Comparison of ENCODE assay signal across 34 cellular contexts in genomic region chr3:114365909-114366308, GRCh38.
DNase-seq lines count a peak whose midpoint lies in the region; ATAC-seq, FAIRE-seq and TF ChIP-seq lines count a peak whose summit lies in the region.
"Had no signal": no experiment of that assay in that cellular context is flagged by ENCODE, and none has a peak within 500 bp of the region (broad histone marks: within the 10 kb centered on the region; RNA-seq: fewer than 3 reads in every experiment).

No MANE protein-coding gene starts in this region.

- H3K27me3 ChIP-seq in left ventricle myocardium inferior (ENCODE audit: low read depth) (no peaks in the 10 kb centered on the region), HepG2 (ENCODE audit: control insufficient read depth in 1 of 2, insufficient read depth in 2 of 2, low read length in 2 of 2) (no peaks in the 10 kb centered on the region)
- H3K27me3 ChIP-seq: adrenal gland, BE2C, sigmoid colon, stomach, vagina had no signal

- H3K4me1 ChIP-seq in left ventricle myocardium inferior (peaks cover 44% of the 10 kb centered on the region), HepG2 (ENCODE audit: insufficient read depth, low read length) (peaks cover 13% of the 10 kb centered on the region)
- H3K4me1 ChIP-seq: BE2C, vagina had no signal

- H3K4me3 ChIP-seq in left ventricle myocardium inferior (no peak overlapping the region), HepG2 (replicated peaks in 1 of 3; ENCODE audit: insufficient read depth in 1 of 3, low read depth in 2 of 3, low read length in 3 of 3) (no peak overlapping the region)
- H3K4me3 ChIP-seq: adrenal gland, coronary artery, sigmoid colon, stomach, vagina had no signal

- no peak for FAIRE-seq in HepG2 (lab: Jason Lieb, UNC)
- FAIRE-seq: GM18507 had no signal

- POLR2A ChIA-PET in HepG2 (lab: Yijun Ruan, JAX): no interaction called here

- no peaks in the 10 kb centered on the region for H3K27me3 Mint-ChIP-seq in brain
- H3K27me3 Mint-ChIP-seq: activated naive CD4-positive, alpha-beta T cell treated with anti-CD3 and anti-CD28 coated beads, Interleukin-2, amount 10 ng/mL, durations not matched to agents 7 days and 5 days; activated T-helper 17 cell treated with anti-CD3 and anti-CD28 coated beads, Interleukin-2, amount 50 U/mL, for 72 hours; effector memory CD8-positive, alpha-beta T cell; IgD-negative memory B cell; T-cell had no signal

- no peaks in the 10 kb centered on the region for H3K9me3 Mint-ChIP-seq in brain
- H3K9me3 Mint-ChIP-seq: activated naive CD4-positive, alpha-beta T cell treated with anti-CD3 and anti-CD28 coated beads, Interleukin-2, amount 10 ng/mL, durations not matched to agents 7 days and 5 days; activated T-helper 17 cell treated with anti-CD3 and anti-CD28 coated beads, Interleukin-2, amount 50 U/mL, for 72 hours; CD8-positive, alpha-beta T cell; effector memory CD8-positive, alpha-beta T cell; IgD-negative memory B cell; T-cell had no signal

- peak overlapping the region in 3 of 5 experiments; percentile 31 to 93 (median 91) for H3K27ac Mint-ChIP-seq in brain
- H3K27ac Mint-ChIP-seq: activated naive CD4-positive, alpha-beta T cell treated with anti-CD3 and anti-CD28 coated beads, Interleukin-2, amount 10 ng/mL, durations not matched to agents 7 days and 5 days; activated T-helper 17 cell treated with anti-CD3 and anti-CD28 coated beads, Interleukin-2, amount 50 U/mL, for 72 hours; CD8-positive, alpha-beta T cell; IgD-negative memory B cell; T-cell had no signal

- no peak for TF ChIP-seq POLR2A in HepG2 (IDR thresholded peaks at IDR 0.05; ENCODE audit: insufficient read depth in 1 of 2, low read depth in 2 of 2, low read length in 2 of 2)

- TF ChIP-seq EP300 in HepG2 (IDR thresholded peaks at IDR 0.05; ENCODE audit: low read depth in 2 of 2, low read length in 2 of 2) (no peak), HepG2 (CRISPR knock-in tag; IDR thresholded peaks at IDR 0.05; ENCODE audit: borderline replicate concordance) (no peak)

- no peak for DNase-seq in left ventricle myocardium inferior
- DNase-seq in Right ventricle myocardium superior: no peak
- no peak for DNase-seq in HepG2 (ENCODE audit: low spot score)
- no peak for DNase-seq in NAMALWA (ENCODE audit: low spot score)
- DNase-seq: ACHN; activated CD4-positive, alpha-beta T cell treated with anti-CD3 and anti-CD28 coated beads for 4 hours; activated naive CD4-positive, alpha-beta T cell treated with anti-CD3 and anti-CD28 coated beads, Interleukin-2, amount 10 ng/mL, durations not matched to agents 7 days and 5 days; adrenal gland; BE2C; CD8-positive, alpha-beta T cell; DMS 273 treated with DMSO at 0.1 percent for 48 hours; effector memory CD8-positive, alpha-beta T cell; erythroblast; glutamatergic neuron; H7; left ventricle myocardium superior; NCI-H1105; NCI-H187; NCI-H82; sigmoid colon; stimulated activated CD4-positive, alpha-beta T cell treated with anti-CD3 and anti-CD28 coated beads, Interleukin-12 subunit alpha, Interleukin-12 subunit beta, amount 100 ng/mL, for 4 hours; stimulated activated CD4-positive, alpha-beta T cell treated with anti-CD3 and anti-CD28 coated beads, Interleukin-2, amount 100 ng/mL, for 48 hours; stomach; T-cell; WERI-Rb-1 had no signal

- in situ Hi-C loops in HepG2 (cut with HindIII; ENCODE audit: extremely low pct_ligation_motif_present, low pct_unique_long_range_greater_than_20kb): no loop called here

- H3K4me3 Mint-ChIP-seq in brain: no peak overlapping the region
- H3K4me3 Mint-ChIP-seq: activated naive CD4-positive, alpha-beta T cell treated with anti-CD3 and anti-CD28 coated beads, Interleukin-2, amount 10 ng/mL, durations not matched to agents 7 days and 5 days; activated T-helper 17 cell treated with anti-CD3 and anti-CD28 coated beads, Interleukin-2, amount 50 U/mL, for 72 hours; CD8-positive, alpha-beta T cell; effector memory CD8-positive, alpha-beta T cell; IgD-negative memory B cell; T-cell had no signal

- H3K27ac ChIP-seq in left ventricle myocardium inferior (replicated peaks): peak overlapping the region; percentile 76
- no peak overlapping the region for H3K27ac ChIP-seq in HepG2 (ENCODE audit: extremely low read length, insufficient read depth, low read length)
- H3K27ac ChIP-seq: stomach, vagina, WERI-Rb-1 had no signal

- intact Hi-C loops in left ventricle myocardium inferior (cut with micrococcal nuclease) (no loop called here), Right ventricle myocardium superior (cut with DNase I) (no loop called here), HepG2 (cut with micrococcal nuclease; ENCODE audit: unreplicated experiment) (loop anchor here (10.0 kb wide), 1 partner anchor 49 kb away; no protein-coding TSS in a partner anchor)

- TF ChIP-seq RAD21 in HepG2 (CRISPR knock-in tag; IDR thresholded peaks at IDR 0.05): no peak

- CTCF ChIA-PET in HepG2 (lab: Yijun Ruan, JAX; ENCODE audit: low intra/inter-chr PET ratio, low total read pairs): no interaction called here

- no peak overlapping the region for H3K9ac ChIP-seq in HepG2 (ENCODE audit: insufficient read depth, low read depth, low read length)

- no peaks in the 10 kb centered on the region for H3K36me3 ChIP-seq in left ventricle myocardium inferior
- H3K36me3 ChIP-seq in HepG2 (replicated peaks in 1 of 2; ENCODE audit: control insufficient read depth in 1 of 2, insufficient read depth in 2 of 2, low read length in 2 of 2): peaks cover 0 to 2% of the 10 kb centered on the region in 2 experiments; a peak in 1 of 5 replicates
- H3K36me3 ChIP-seq: adrenal gland, BE2C, sigmoid colon, stomach, vagina, WERI-Rb-1 had no signal

- H3K79me2 ChIP-seq in HepG2 (ENCODE audit: insufficient read depth, low read length): no peaks in the 10 kb centered on the region

- peaks cover 49% of the 10 kb centered on the region for H3K4me1 Mint-ChIP-seq in brain
- H3K4me1 Mint-ChIP-seq: activated naive CD4-positive, alpha-beta T cell treated with anti-CD3 and anti-CD28 coated beads, Interleukin-2, amount 10 ng/mL, durations not matched to agents 7 days and 5 days had no signal

- H3K9me3 ChIP-seq in left ventricle myocardium inferior (replicated peaks) (no peaks in the 10 kb centered on the region), HepG2 (ENCODE audit: low read length) (no peaks in the 10 kb centered on the region)
- H3K9me3 ChIP-seq: adrenal gland, BE2C, sigmoid colon, stomach, vagina had no signal

- no peak for ATAC-seq in Right ventricle myocardium superior (ENCODE audit: poor library complexity)
- ATAC-seq in HepG2: no peak
- ATAC-seq in GM18909 (IDR thresholded peaks at IDR 0.05; ENCODE audit: poor library complexity, unreplicated experiment): no peak
- no peak for ATAC-seq in GM18870 (IDR thresholded peaks at IDR 0.05; ENCODE audit: unreplicated experiment)
- no peak for ATAC-seq in GM19395 (IDR thresholded peaks at IDR 0.05; ENCODE audit: unreplicated experiment)
- ATAC-seq: activated T-helper 17 cell treated with anti-CD3 and anti-CD28 coated beads, Interleukin-2, amount 50 U/mL, for 72 hours; CD8-positive, alpha-beta T cell; effector memory CD8-positive, alpha-beta T cell; T-cell had no signal

- H3K4me2 ChIP-seq in HepG2 (ENCODE audit: low read depth, low read length): no peak overlapping the region

- TF ChIP-seq CTCF in left ventricle myocardium inferior (IDR thresholded peaks at IDR 0.05; ENCODE audit: borderline replicate concordance) (no peak), brain (conservative IDR thresholded peaks at IDR 0.05) (no peak), HepG2 (CRISPR knock-in tag; IDR thresholded peaks at IDR 0.05) (no peak)

- no TSS peak for BruUV-seq in HepG2 (replicated peaks; lab: Mats Ljungman, UMichigan)

- WGBS in HepG2 (ENCODE audit: low lambda C conversion rate): 77% methylated on average over 3 of the region's 3 CpGs

- no peaks in the 10 kb centered on the region for H3K36me3 Mint-ChIP-seq in brain
- H3K36me3 Mint-ChIP-seq: activated naive CD4-positive, alpha-beta T cell treated with anti-CD3 and anti-CD28 coated beads, Interleukin-2, amount 10 ng/mL, durations not matched to agents 7 days and 5 days had no signal

- H4K20me1 ChIP-seq in HepG2 (ENCODE audit: insufficient read depth, low read length): no peaks in the 10 kb centered on the region

- no peak overlapping the region for H2AFZ ChIP-seq in HepG2 (ENCODE audit: low read length)

TF ChIP-seq in HepG2, 621 proteins besides CTCF, POLR2A, EP300 and RAD21:
- TF ChIP-seq SMARCC2 (IDR thresholded peaks at IDR 0.05) (no peak), ZNF3 (CRISPR knock-in tag; IDR thresholded peaks at IDR 0.05) (peak; percentile 95)
